In genomic region chr2:98757904-98758421, GRCh38 we compare ENCODE assay signal across 1 cellular context.
TF ChIP-seq lines count a peak whose summit lies in the region.

No MANE protein-coding gene starts in this region.

TF ChIP-seq in WTC11, 78 proteins besides CTCF, POLR2A, EP300 and RAD21 (continued from another document):
- TF ChIP-seq E2F4 (CRISPR knock-in tag; IDR thresholded peaks at IDR 0.05; ENCODE audit: borderline replicate concordance, low read depth): no peak
